Comparison of ENCODE assay signal across 9 cellular contexts in genomic region chr1:145990249-145991097, GRCh38. TPM values are rescaled to one million over a fixed set of nuclear protein-coding genes. Genes with fewer than 3 reads are reported as not detected.
DNase-seq lines count a peak whose midpoint lies in the region; ATAC-seq lines count a peak whose summit lies in the region.
"Had no signal": no experiment of that assay in that cellular context is flagged by ENCODE, and none has a peak within 500 bp of the region (broad histone marks: within the 10 kb centered on the region; RNA-seq: fewer than 3 reads in every experiment).

No MANE protein-coding gene starts in this region.

- peaks cover 27 to 36% of the 10 kb centered on the region in 2 donors for H3K36me3 ChIP-seq in stomach smooth muscle (ENCODE audit: control insufficient read depth in 2 of 2, insufficient read depth in 2 of 2, low read length in 2 of 2)

- peaks cover 42% of the 10 kb centered on the region for H3K4me1 Mint-ChIP-seq in activated T-helper 17 cell treated with anti-CD3 and anti-CD28 coated beads, Interleukin-2, amount 50 U/mL, for 72 hours

- peak overlapping the region; percentile 73 for H3K27ac Mint-ChIP-seq in activated T-helper 17 cell treated with anti-CD3 and anti-CD28 coated beads, Interleukin-2, amount 50 U/mL, for 72 hours

- ATAC-seq in activated T-helper 17 cell treated with anti-CD3 and anti-CD28 coated beads, Interleukin-2, amount 50 U/mL, for 72 hours (replicated peaks): no peak
- no peak for ATAC-seq in HG02678 (IDR thresholded peaks at IDR 0.05; ENCODE audit: unreplicated experiment)

- H3K4me1 ChIP-seq in stomach smooth muscle (ENCODE audit: control insufficient read depth, insufficient read depth, low read length): peaks cover 18% of the 10 kb centered on the region

- H3K9me3 Mint-ChIP-seq in activated T-helper 17 cell treated with anti-CD3 and anti-CD28 coated beads, Interleukin-2, amount 50 U/mL, for 72 hours: no peaks in the 10 kb centered on the region

- no peak overlapping the region for H3K4me3 Mint-ChIP-seq in activated T-helper 17 cell treated with anti-CD3 and anti-CD28 coated beads, Interleukin-2, amount 50 U/mL, for 72 hours

- no peaks in the 10 kb centered on the region for H3K9me3 ChIP-seq in stomach smooth muscle (ENCODE audit: control insufficient read depth in 2 of 2, low read length in 2 of 2)

- no peak overlapping the region for H3K4me3 ChIP-seq in stomach smooth muscle (ENCODE audit: low read length in 2 of 2)

- DNase-seq in NCI-H1105 treated with DMSO at 0.1 percent for 48 hours (lab: John Stamatoyannopoulos, UW) (peak; percentile 46), NCI-H1105 (lab: John Stamatoyannopoulos, UW) (no peak), islet precursor cell (peak; percentile 27), NCI-H1694 (lab: John Stamatoyannopoulos, UW) (no peak), NCI-H2196 (lab: John Stamatoyannopoulos, UW; ENCODE audit: unreplicated experiment) (no peak)

- no peak overlapping the region for H3K9ac ChIP-seq in stomach smooth muscle (ENCODE audit: low read length in 2 of 2)

- H3K27me3 Mint-ChIP-seq in activated T-helper 17 cell treated with anti-CD3 and anti-CD28 coated beads, Interleukin-2, amount 50 U/mL, for 72 hours: no peaks in the 10 kb centered on the region

- peaks cover 41% of the 10 kb centered on the region for H3K36me3 Mint-ChIP-seq in activated T-helper 17 cell treated with anti-CD3 and anti-CD28 coated beads, Interleukin-2, amount 50 U/mL, for 72 hours (ENCODE audit: low read depth)

- peak overlapping the region; percentile 98 for H3K27ac ChIP-seq in stomach smooth muscle (ENCODE audit: low read length)

- no peaks in the 10 kb centered on the region for H3K27me3 ChIP-seq in stomach smooth muscle (ENCODE audit: control insufficient read depth in 1 of 2, insufficient read depth in 2 of 2, low read length in 2 of 2)

RNA-seq across cellular contexts. Expression of gene TXNIP, which starts 5.9 kb away (rescaled TPM):
- total RNA-seq in activated T-helper 17 cell treated with anti-CD3 and anti-CD28 coated beads, Interleukin-2, amount 50 U/mL, for 72 hours: 100 to 1,000 TPM in 1 of 2 donors, 10 to 100 TPM in 1; 74.2 to 269 TPM

RNA-seq across cellular contexts. Expression of gene POLR3GL, which starts 26.0 kb away (rescaled TPM):
- total RNA-seq in activated T-helper 17 cell treated with anti-CD3 and anti-CD28 coated beads, Interleukin-2, amount 50 U/mL, for 72 hours: 10 to 100 TPM; 16.9 to 26.0 TPM

RNA-seq across cellular contexts. Expression of gene ANKRD34A, which starts 26.1 kb away (rescaled TPM):
- 1 to 10 TPM; 4.6 to 4.8 TPM for total RNA-seq in activated T-helper 17 cell treated with anti-CD3 and anti-CD28 coated beads, Interleukin-2, amount 50 U/mL, for 72 hours

RNA-seq across cellular contexts. Expression of gene HJV, which starts 31.1 kb away (rescaled TPM):
- not detected for total RNA-seq in activated T-helper 17 cell treated with anti-CD3 and anti-CD28 coated beads, Interleukin-2, amount 50 U/mL, for 72 hours
- total RNA-seq: NCI-H460 had no signal

RNA-seq across cellular contexts. Expression of gene LIX1L, which starts 32.7 kb away (rescaled TPM):
- 10 to 100 TPM; 43.4 to 61.2 TPM for total RNA-seq in activated T-helper 17 cell treated with anti-CD3 and anti-CD28 coated beads, Interleukin-2, amount 50 U/mL, for 72 hours

Comparison
In these comparisons a context has a peak if more than half of its experiments do, and no peak if none do; other contexts are left out.
1. DNase-seq: peak in NCI-H1105 treated with DMSO at 0.1 percent for 48 hours (single experiment) and islet precursor cell (single experiment); none in NCI-H1105 (single experiment), NCI-H1694 (single experiment) and NCI-H2196 (single experiment).